18 cellular contexts compared by ENCODE assay signal in genomic region chr9:86975571-86975970, GRCh38.
"Had no signal": no experiment of that assay in that cellular context is flagged by ENCODE, and none has a peak within 500 bp of the region (broad histone marks: within the 10 kb centered on the region; RNA-seq: fewer than 3 reads in every experiment).

No MANE protein-coding gene starts in this region.

- H3K36me3 Mint-ChIP-seq: activated naive CD4-positive, alpha-beta T cell treated with anti-CD3 and anti-CD28 coated beads, Interleukin-2, amount 10 ng/mL, durations not matched to agents 7 days and 5 days; brain; natural killer cell treated with Interleukin-12 subunit alpha and Interleukin-12 subunit beta and Interleukin-15 and Interleukin-18, amount 100 ng/mL, for 72 hours had no signal

- H3K27me3 Mint-ChIP-seq: brain had no signal

- FAIRE-seq: keratinocyte had no signal

- H3K9me3 Mint-ChIP-seq: activated CD4-positive, alpha-beta memory T cell treated with anti-CD3 and anti-CD28 coated beads, Interleukin-2, amount 10 ng/mL, durations not matched to agents 7 days and 5 days; activated naive CD4-positive, alpha-beta T cell treated with anti-CD3 and anti-CD28 coated beads, Interleukin-2, amount 10 ng/mL, durations not matched to agents 7 days and 5 days; activated T-cell treated with anti-CD3 and anti-CD28 coated beads, Interleukin-2, amount 50 U/mL, for 24 hours; central memory CD8-positive, alpha-beta T cell; natural killer cell treated with Interleukin-12 subunit alpha and Interleukin-12 subunit beta and Interleukin-15 and Interleukin-18, amount 100 ng/mL, for 72 hours; stimulated activated naive CD8-positive, alpha-beta T cell treated with anti-CD3 and anti-CD28 coated beads, Interleukin-15, Interleukin-2, amounts not matched to agents 100 ng/mL and 50 ng/mL, for 24 hours; T-helper 1 cell treated with Interleukin-12 subunit alpha and Interleukin-12 subunit beta and Interleukin-4 antibody, amounts not matched to agents 30 μg/mL and 1 μg/mL, for 36 hours had no signal

- H3K4me3 Mint-ChIP-seq: activated CD4-positive, alpha-beta memory T cell treated with anti-CD3 and anti-CD28 coated beads, Interleukin-2, amount 10 ng/mL, durations not matched to agents 7 days and 5 days; activated naive CD4-positive, alpha-beta T cell treated with anti-CD3 and anti-CD28 coated beads, Interleukin-2, amount 10 ng/mL, durations not matched to agents 7 days and 5 days; activated T-cell treated with anti-CD3 and anti-CD28 coated beads, Interleukin-2, amount 50 U/mL, for 24 hours; central memory CD8-positive, alpha-beta T cell; natural killer cell treated with Interleukin-12 subunit alpha and Interleukin-12 subunit beta and Interleukin-15 and Interleukin-18, amount 100 ng/mL, for 72 hours; stimulated activated naive CD8-positive, alpha-beta T cell treated with anti-CD3 and anti-CD28 coated beads, Interleukin-15, Interleukin-2, amounts not matched to agents 100 ng/mL and 50 ng/mL, for 24 hours; T-helper 1 cell treated with Interleukin-12 subunit alpha and Interleukin-12 subunit beta and Interleukin-4 antibody, amounts not matched to agents 30 μg/mL and 1 μg/mL, for 36 hours had no signal

- H3K4me3 ChIP-seq: left lung, mucosa of descending colon, prostate gland, spleen, upper lobe of right lung had no signal

- ATAC-seq: left lung; mucosa of descending colon; natural killer cell treated with Interleukin-12 subunit alpha and Interleukin-12 subunit beta and Interleukin-15 and Interleukin-18, amount 100 ng/mL, for 72 hours; right cardiac atrium; upper lobe of right lung had no signal

- DNase-seq: activated CD4-positive, alpha-beta memory T cell treated with anti-CD3 and anti-CD28 coated beads, Interleukin-2, amount 10 ng/mL, durations not matched to agents 7 days and 5 days; activated naive CD4-positive, alpha-beta T cell treated with anti-CD3 and anti-CD28 coated beads, Interleukin-2, amount 10 ng/mL, durations not matched to agents 7 days and 5 days; activated T-cell treated with anti-CD3 and anti-CD28 coated beads, Interleukin-2, amount 50 U/mL, for 24 hours; hippocampal formation; left lung; mucosa of descending colon; nucleus accumbens; right cardiac atrium; spleen; upper lobe of right lung; WERI-Rb-1 had no signal

- H3K9me3 ChIP-seq: left lung, mucosa of descending colon, prostate gland, spleen, upper lobe of right lung had no signal

- H3K36me3 ChIP-seq: left lung, prostate gland, spleen, upper lobe of right lung, WERI-Rb-1 had no signal

- H3K27ac ChIP-seq: left lung, prostate gland, spleen, upper lobe of right lung, WERI-Rb-1 had no signal

- H3K27ac Mint-ChIP-seq: activated CD4-positive, alpha-beta memory T cell treated with anti-CD3 and anti-CD28 coated beads, Interleukin-2, amount 10 ng/mL, durations not matched to agents 7 days and 5 days; activated naive CD4-positive, alpha-beta T cell treated with anti-CD3 and anti-CD28 coated beads, Interleukin-2, amount 10 ng/mL, durations not matched to agents 7 days and 5 days; activated T-cell treated with anti-CD3 and anti-CD28 coated beads, Interleukin-2, amount 50 U/mL, for 24 hours; natural killer cell treated with Interleukin-12 subunit alpha and Interleukin-12 subunit beta and Interleukin-15 and Interleukin-18, amount 100 ng/mL, for 72 hours; stimulated activated naive CD8-positive, alpha-beta T cell treated with anti-CD3 and anti-CD28 coated beads, Interleukin-15, Interleukin-2, amounts not matched to agents 100 ng/mL and 50 ng/mL, for 24 hours; T-helper 1 cell treated with Interleukin-12 subunit alpha and Interleukin-12 subunit beta and Interleukin-4 antibody, amounts not matched to agents 30 μg/mL and 1 μg/mL, for 36 hours had no signal

- H3K4me1 ChIP-seq: left lung, prostate gland, spleen, upper lobe of right lung had no signal

- H3K4me1 Mint-ChIP-seq: activated CD4-positive, alpha-beta memory T cell treated with anti-CD3 and anti-CD28 coated beads, Interleukin-2, amount 10 ng/mL, durations not matched to agents 7 days and 5 days; activated naive CD4-positive, alpha-beta T cell treated with anti-CD3 and anti-CD28 coated beads, Interleukin-2, amount 10 ng/mL, durations not matched to agents 7 days and 5 days; central memory CD8-positive, alpha-beta T cell had no signal
